ENCODE assay signal across 27 cellular contexts in genomic region chr5:55407984-55408383, GRCh38.
"Had no signal": no experiment of that assay in that cellular context is flagged by ENCODE, and none has a peak within 500 bp of the region (broad histone marks: within the 10 kb centered on the region; RNA-seq: fewer than 3 reads in every experiment).

No MANE protein-coding gene starts in this region.

- H3K27me3 ChIP-seq: colonic mucosa, dorsolateral prefrontal cortex, neutrophil, ovary, spleen, vagina had no signal

- H3K36me3 ChIP-seq: colonic mucosa, ovary had no signal

- H3K4me1 ChIP-seq: colonic mucosa, psoas muscle had no signal

- DNase-seq: activated CD4-positive, alpha-beta memory T cell treated with anti-CD3 and anti-CD28 coated beads, Interleukin-2, amount 10 ng/mL, durations not matched to agents 7 days and 5 days; activated CD4-positive, alpha-beta T cell treated with anti-CD3 and anti-CD28 coated beads for 1 hour; activated CD4-positive, alpha-beta T cell treated with anti-CD3 and anti-CD28 coated beads, Interleukin-2, amount 10 ng/mL, durations not matched to agents 7 days and 5 days; activated CD8-positive, alpha-beta memory T cell treated with anti-CD3 and anti-CD28 coated beads, Interleukin-2, amount 50 U/mL, for 48 hours; activated gamma-delta T cell; activated naive CD4-positive, alpha-beta T cell treated with anti-CD3 and anti-CD28 coated beads, Interleukin-2, amount 50 U/mL, for 16 hours; activated naive CD8-positive, alpha-beta T cell treated with anti-CD3 and anti-CD28 coated beads, Interleukin-2, amount 50 U/mL, for 24 hours; activated T-cell treated with anti-CD3 and anti-CD28 coated beads, Interleukin-2, amount 50 U/mL, for 24 hours; anterior cingulate cortex; colonic mucosa; dorsolateral prefrontal cortex; effector memory CD4-positive, alpha-beta T cell; erythroblast; head of caudate nucleus; hippocampal formation; immature natural killer cell; ovary; psoas muscle; spleen; stimulated activated CD4-positive, alpha-beta T cell treated with anti-CD3 and anti-CD28 coated beads, Interleukin-4, amount 100 ng/mL, for 1 hour; stimulated activated naive CD8-positive, alpha-beta T cell treated with anti-CD3 and anti-CD28 coated beads, Interleukin-15, Interleukin-2, amounts not matched to agents 100 U/mL and 50 U/mL, for 24 hours; T-helper 2 cell had no signal

- H3K27me3 Mint-ChIP-seq: activated CD4-positive, alpha-beta memory T cell treated with anti-CD3 and anti-CD28 coated beads, Interleukin-2, amount 10 ng/mL, durations not matched to agents 7 days and 5 days; activated CD4-positive, alpha-beta T cell treated with anti-CD3 and anti-CD28 coated beads, Interleukin-2, amount 10 ng/mL, durations not matched to agents 7 days and 5 days; activated naive CD8-positive, alpha-beta T cell treated with anti-CD3 and anti-CD28 coated beads, Interleukin-2, amount 50 U/mL, for 24 hours; activated T-cell treated with anti-CD3 and anti-CD28 coated beads, Interleukin-2, amount 50 U/mL, for 24 hours; type B pancreatic cell had no signal

- H3K4me1 Mint-ChIP-seq: immature natural killer cell, nephron had no signal

- H3K9me3 Mint-ChIP-seq: activated CD4-positive, alpha-beta memory T cell treated with anti-CD3 and anti-CD28 coated beads, Interleukin-2, amount 10 ng/mL, durations not matched to agents 7 days and 5 days; activated CD4-positive, alpha-beta T cell treated with anti-CD3 and anti-CD28 coated beads, Interleukin-2, amount 10 ng/mL, durations not matched to agents 7 days and 5 days; activated naive CD8-positive, alpha-beta T cell treated with anti-CD3 and anti-CD28 coated beads, Interleukin-2, amount 50 U/mL, for 24 hours; activated T-cell treated with anti-CD3 and anti-CD28 coated beads, Interleukin-2, amount 50 U/mL, for 24 hours; immature natural killer cell; nephron; type B pancreatic cell had no signal

- H3K9me3 ChIP-seq: colonic mucosa, neutrophil, ovary, psoas muscle, spleen, thoracic aorta, vagina had no signal

- H3K27ac Mint-ChIP-seq: activated CD4-positive, alpha-beta memory T cell treated with anti-CD3 and anti-CD28 coated beads, Interleukin-2, amount 10 ng/mL, durations not matched to agents 7 days and 5 days; activated CD4-positive, alpha-beta T cell treated with anti-CD3 and anti-CD28 coated beads, Interleukin-2, amount 10 ng/mL, durations not matched to agents 7 days and 5 days; activated naive CD8-positive, alpha-beta T cell treated with anti-CD3 and anti-CD28 coated beads, Interleukin-2, amount 50 U/mL, for 24 hours; activated T-cell treated with anti-CD3 and anti-CD28 coated beads, Interleukin-2, amount 50 U/mL, for 24 hours; nephron; type B pancreatic cell had no signal

- H3K27ac ChIP-seq: colonic mucosa, neutrophil, ovary, psoas muscle, spleen, thoracic aorta, vagina had no signal

- H3K4me3 Mint-ChIP-seq: activated CD4-positive, alpha-beta memory T cell treated with anti-CD3 and anti-CD28 coated beads, Interleukin-2, amount 10 ng/mL, durations not matched to agents 7 days and 5 days; activated CD4-positive, alpha-beta T cell treated with anti-CD3 and anti-CD28 coated beads, Interleukin-2, amount 10 ng/mL, durations not matched to agents 7 days and 5 days; activated naive CD8-positive, alpha-beta T cell treated with anti-CD3 and anti-CD28 coated beads, Interleukin-2, amount 50 U/mL, for 24 hours; activated T-cell treated with anti-CD3 and anti-CD28 coated beads, Interleukin-2, amount 50 U/mL, for 24 hours; immature natural killer cell; nephron; type B pancreatic cell had no signal

- H3K4me3 ChIP-seq: colonic mucosa, dorsolateral prefrontal cortex, ovary, psoas muscle, spleen, thoracic aorta, vagina had no signal
